Comparison of ENCODE assay signal across 8 cellular contexts in the genomic region with DNA sequence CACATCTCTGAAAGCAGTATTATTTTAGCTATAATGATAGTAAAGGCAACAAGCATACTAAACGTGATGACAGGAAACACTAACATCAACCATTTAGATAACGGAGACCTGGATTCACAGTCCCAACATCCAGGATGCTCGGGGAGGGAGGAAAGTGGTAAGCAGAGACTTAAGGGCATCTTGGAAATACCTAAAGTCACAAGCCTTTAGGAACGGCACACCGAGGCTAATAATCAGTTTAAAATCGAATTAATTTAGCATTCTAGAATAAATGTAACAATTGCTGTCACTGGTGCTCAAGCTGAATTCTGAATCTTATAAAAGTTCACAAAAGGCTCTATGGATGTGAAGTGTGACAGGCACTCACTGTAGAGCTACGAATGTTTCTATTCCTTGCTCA. TPM values are rescaled to one million over a fixed set of nuclear protein-coding genes. Genes with fewer than 3 reads are reported as not detected.
A peak's percentile ranks its signal among the peaks of the same experiment; 100 is the strongest.
DNase-seq lines count a peak whose midpoint lies in the region; ATAC-seq and TF ChIP-seq lines count a peak whose summit lies in the region.

No MANE protein-coding gene starts in this region.

- no peak for TF ChIP-seq POLR2A in tibial nerve (IDR thresholded peaks at IDR 0.05)

- TF ChIP-seq CTCF in tibial nerve (IDR thresholded peaks at IDR 0.05), result no peak

- POLR2A ChIA-PET in activated naive CD8-positive, alpha-beta T cell treated with anti-CD3 and anti-CD28 coated beads, Interleukin-2, amount 10 ng/mL, durations not matched to agents 7 days and 5 days (lab: Charles Lee), result interaction anchor here (1.0 to 4.2 kb wide), 6 partner anchors 10 to 133 kb away, joined by 3 to 50 read pairs (median 5); no protein-coding TSS in a partner anchor

- H3K36me3 Mint-ChIP-seq in activated naive CD4-positive, alpha-beta T cell treated with anti-CD3 and anti-CD28 coated beads, Interleukin-2, amount 50 U/mL, for 24 hours, result peaks cover 2% of the 10 kb centered on the region
- peaks cover 6% of the 10 kb centered on the region for H3K36me3 Mint-ChIP-seq in activated naive CD8-positive, alpha-beta T cell treated with anti-CD3 and anti-CD28 coated beads, Interleukin-2, amount 10 ng/mL, durations not matched to agents 7 days and 5 days

- ATAC-seq in activated naive CD8-positive, alpha-beta T cell treated with anti-CD3 and anti-CD28 coated beads, Interleukin-2, amount 10 ng/mL, durations not matched to agents 7 days and 5 days (ENCODE audit: low read depth), result no peak
- ATAC-seq in HG03521 (IDR thresholded peaks at IDR 0.05; ENCODE audit: unreplicated experiment), result no peak

- TF ChIP-seq EP300 in tibial nerve (IDR thresholded peaks at IDR 0.05), result no peak

- no peaks in the 10 kb centered on the region for H3K9me3 ChIP-seq in tibial nerve

- no peaks in the 10 kb centered on the region for H3K36me3 ChIP-seq in tibial nerve

- no peaks in the 10 kb centered on the region for H3K9me3 Mint-ChIP-seq in activated naive CD4-positive, alpha-beta T cell treated with anti-CD3 and anti-CD28 coated beads, Interleukin-2, amount 50 U/mL, for 24 hours
- H3K9me3 Mint-ChIP-seq in activated naive CD8-positive, alpha-beta T cell treated with anti-CD3 and anti-CD28 coated beads, Interleukin-2, amount 10 ng/mL, durations not matched to agents 7 days and 5 days, result no peaks in the 10 kb centered on the region

- H3K4me3 ChIP-seq in tibial nerve, result peak overlapping the region; percentile 79 to 95 (median 86)

- no peaks in the 10 kb centered on the region for H3K27me3 Mint-ChIP-seq in activated naive CD4-positive, alpha-beta T cell treated with anti-CD3 and anti-CD28 coated beads, Interleukin-2, amount 50 U/mL, for 24 hours
- no peaks in the 10 kb centered on the region for H3K27me3 Mint-ChIP-seq in activated naive CD8-positive, alpha-beta T cell treated with anti-CD3 and anti-CD28 coated beads, Interleukin-2, amount 10 ng/mL, durations not matched to agents 7 days and 5 days

- H3K27ac Mint-ChIP-seq in activated naive CD4-positive, alpha-beta T cell treated with anti-CD3 and anti-CD28 coated beads, Interleukin-2, amount 50 U/mL, for 24 hours, result peak overlapping the region; percentile 99
- H3K27ac Mint-ChIP-seq in activated naive CD8-positive, alpha-beta T cell treated with anti-CD3 and anti-CD28 coated beads, Interleukin-2, amount 10 ng/mL, durations not matched to agents 7 days and 5 days, result peak overlapping the region; percentile 99

- H3K27me3 ChIP-seq in tibial nerve, result no peaks in the 10 kb centered on the region

- no peak overlapping the region for H3K4me3 Mint-ChIP-seq in activated naive CD4-positive, alpha-beta T cell treated with anti-CD3 and anti-CD28 coated beads, Interleukin-2, amount 50 U/mL, for 24 hours
- peak overlapping the region; percentile 99 for H3K4me3 Mint-ChIP-seq in activated naive CD8-positive, alpha-beta T cell treated with anti-CD3 and anti-CD28 coated beads, Interleukin-2, amount 10 ng/mL, durations not matched to agents 7 days and 5 days

- H3K4me1 ChIP-seq in tibial nerve, result peaks cover 0 to 42% (median 10%) of the 10 kb centered on the region in 4 donors

- 3 to 15% methylated on average over 7 of the region's 7 CpGs for WGBS in tibial nerve, 2 donors

- peak overlapping the region in 3 of 4 donors; percentile 87 to 94 (median 93) for H3K27ac ChIP-seq in tibial nerve

- no peak for DNase-seq in activated naive CD4-positive, alpha-beta T cell treated with anti-CD3 and anti-CD28 coated beads, Interleukin-2, amount 50 U/mL, for 16 hours
- no peak for DNase-seq in activated naive CD8-positive, alpha-beta T cell treated with anti-CD3 and anti-CD28 coated beads, Interleukin-2, amount 10 ng/mL, durations not matched to agents 7 days and 5 days
- peak; percentile 17 for DNase-seq in left kidney (ENCODE audit: low read depth, low spot score)
- DNase-seq in tibial nerve (ENCODE audit: low spot score in 2 of 2), result no peak
- DNase-seq in stimulated activated CD4-positive, alpha-beta T cell treated with anti-CD3 and anti-CD28 coated beads, Interleukin-15, amount 100 ng/mL, for 24 hours, result no peak
- no peak for DNase-seq in activated CD4-positive, CD25-positive, alpha-beta regulatory T cell (lab: John Stamatoyannopoulos, UW)

- peaks cover 26% of the 10 kb centered on the region for H3K4me1 Mint-ChIP-seq in activated naive CD4-positive, alpha-beta T cell treated with anti-CD3 and anti-CD28 coated beads, Interleukin-2, amount 50 U/mL, for 24 hours
- H3K4me1 Mint-ChIP-seq in activated naive CD8-positive, alpha-beta T cell treated with anti-CD3 and anti-CD28 coated beads, Interleukin-2, amount 10 ng/mL, durations not matched to agents 7 days and 5 days, result peaks cover 27% of the 10 kb centered on the region

RNA-seq across cellular contexts. Expression of a gene that starts 1.3 kb away (rescaled TPM):
- 100 to 1,000 TPM; 154 to 157 TPM for total RNA-seq in activated naive CD8-positive, alpha-beta T cell treated with anti-CD3 and anti-CD28 coated beads, Interleukin-2, amount 10 ng/mL, durations not matched to agents 7 days and 5 days
- total RNA-seq in tibial nerve, result 10 to 100 TPM; 57.9 to 63.9 (median 60.5) TPM
